In the genomic region with DNA sequence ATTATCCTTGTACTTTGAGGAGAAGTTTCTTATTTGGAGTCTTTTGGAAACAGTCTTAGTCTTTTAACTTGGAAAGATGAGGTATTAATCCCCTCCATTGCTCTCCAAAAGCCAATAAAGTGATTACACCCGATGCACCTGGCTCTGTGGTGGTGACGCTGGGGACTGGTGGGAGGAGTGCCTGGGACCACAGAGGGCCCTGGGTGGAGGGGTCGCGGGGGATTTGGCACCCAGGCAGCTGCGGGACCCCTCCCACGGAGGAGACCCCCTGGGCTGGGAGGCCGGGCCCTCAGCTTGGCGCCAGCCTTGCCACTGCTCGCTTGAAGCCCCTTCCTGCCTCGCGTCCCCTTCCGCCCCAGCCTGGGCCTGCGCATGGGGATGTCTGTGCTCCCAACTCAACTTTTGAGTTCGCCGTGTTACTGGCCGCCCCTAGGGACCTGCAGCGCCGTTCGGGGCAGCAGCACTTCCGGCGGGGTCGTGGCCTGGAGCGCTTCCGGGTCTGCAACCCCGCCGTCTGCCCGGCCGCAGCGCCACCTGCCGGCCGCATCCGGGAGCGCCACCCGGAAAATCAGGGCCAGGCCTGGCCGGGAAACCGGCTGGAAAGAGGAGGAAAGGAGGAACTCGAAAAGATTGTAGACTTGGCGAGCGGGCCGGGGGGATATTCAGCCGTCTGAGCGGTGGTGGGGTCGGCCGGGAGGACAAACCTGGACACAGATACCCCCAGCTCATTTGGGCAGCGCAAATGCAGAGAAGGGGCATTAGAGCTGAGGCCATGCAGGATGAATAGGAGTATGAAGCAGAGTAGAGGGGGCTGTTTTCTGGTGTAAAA, we compare ENCODE assay signal across 1 cellular context.
A peak's percentile ranks its signal among the peaks of the same experiment; 100 is the strongest.
TF ChIP-seq lines count a peak whose summit lies in the region.

No MANE protein-coding gene starts in this region.

TF ChIP-seq in GM12878, 131 proteins besides CTCF, POLR2A, EP300 and RAD21 (continued from another document and continues in another):
- TF ChIP-seq BCLAF1 (IDR thresholded peaks at IDR 0.05) (no peak), KLF5 (IDR thresholded peaks at IDR 0.05; ENCODE audit: partially characterized antibody) (no peak), YBX1 (IDR thresholded peaks at IDR 0.05) (no peak), NR2F1 (conservative IDR thresholded peaks at IDR 0.05) (peak; percentile 80; the same call in 1 of the 2 replicates), BMI1 (IDR thresholded peaks at IDR 0.05; ENCODE audit: borderline replicate concordance) (no peak), RB1 (IDR thresholded peaks at IDR 0.05; ENCODE audit: borderline replicate concordance) (0 out of 2 replicates have a peak, but pooled peaks have one; percentile 88), HDGF (IDR thresholded peaks at IDR 0.05) (peak; percentile 86), SREBF1 (IDR thresholded peaks at IDR 0.05; ENCODE audit: low read length) (peak; percentile 21; the same call in 1 of the 2 replicates), IRF3 (IDR thresholded peaks at IDR 0.05) (no peak), ESRRA (IDR thresholded peaks at IDR 0.05; ENCODE audit: low read length) (no peak), BCL11A (IDR thresholded peaks at IDR 0.05; ENCODE audit: low read depth, low read length) (no peak), TCF7 (IDR thresholded peaks at IDR 0.05; ENCODE audit: borderline replicate concordance) (no peak), BHLHE40 (IDR thresholded peaks at IDR 0.05; ENCODE audit: borderline replicate concordance in 1 of 2, low read depth in 2 of 2, low read length in 1 of 2) (peak; percentile 53 to 73; a peak in 3 of 4 replicates), DPF2 (IDR thresholded peaks at IDR 0.05) (peak; percentile 65), MTA2 (IDR thresholded peaks at IDR 0.05; ENCODE audit: low read depth) (peak; percentile 48; the same call in 1 of the 2 replicates), ZNF622 (IDR thresholded peaks at IDR 0.05) (no peak), ASH2L (IDR thresholded peaks at IDR 0.05; ENCODE audit: borderline replicate concordance, low read depth) (no peak), NR2C1 (IDR thresholded peaks at IDR 0.05) (peak; percentile 97), ZBED1 (IDR thresholded peaks at IDR 0.05; ENCODE audit: borderline replicate concordance) (peak; percentile 80; the same call in 1 of the 2 replicates), IKZF1 (conservative IDR thresholded peaks at IDR 0.05) (peak; percentile 91), SMAD5 (IDR thresholded peaks at IDR 0.05; ENCODE audit: low read depth) (no peak), RUNX3 (IDR thresholded peaks at IDR 0.05; ENCODE audit: low read length) (peak; percentile 62), CREB1 (IDR thresholded peaks at IDR 0.05; ENCODE audit: low read depth) (no peak; the same call in 1 of the 2 replicates), RBBP5 (conservative IDR thresholded peaks at IDR 0.05) (no peak), TCF12 (IDR thresholded peaks at IDR 0.05; ENCODE audit: low read depth, low read length) (peak; percentile 58; the same call in 1 of the 2 replicates), ZBTB33 (IDR thresholded peaks at IDR 0.05) (no peak), ZNF592 (IDR thresholded peaks at IDR 0.05) (peak; percentile 49; the same call in 1 of the 2 replicates)
- TF ChIP-seq, protein P1, sequence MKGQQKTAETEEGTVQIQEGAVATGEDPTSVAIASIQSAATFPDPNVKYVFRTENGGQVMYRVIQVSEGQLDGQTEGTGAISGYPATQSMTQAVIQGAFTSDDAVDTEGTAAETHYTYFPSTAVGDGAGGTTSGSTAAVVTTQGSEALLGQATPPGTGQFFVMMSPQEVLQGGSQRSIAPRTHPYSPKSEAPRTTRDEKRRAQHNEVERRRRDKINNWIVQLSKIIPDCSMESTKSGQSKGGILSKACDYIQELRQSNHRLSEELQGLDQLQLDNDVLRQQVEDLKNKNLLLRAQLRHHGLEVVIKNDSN (IDR thresholded peaks at IDR 0.05; ENCODE audit: borderline replicate concordance, extremely low read length, insufficient read depth, low read depth, low read length): no peak
- TF ChIP-seq, protein P2, sequence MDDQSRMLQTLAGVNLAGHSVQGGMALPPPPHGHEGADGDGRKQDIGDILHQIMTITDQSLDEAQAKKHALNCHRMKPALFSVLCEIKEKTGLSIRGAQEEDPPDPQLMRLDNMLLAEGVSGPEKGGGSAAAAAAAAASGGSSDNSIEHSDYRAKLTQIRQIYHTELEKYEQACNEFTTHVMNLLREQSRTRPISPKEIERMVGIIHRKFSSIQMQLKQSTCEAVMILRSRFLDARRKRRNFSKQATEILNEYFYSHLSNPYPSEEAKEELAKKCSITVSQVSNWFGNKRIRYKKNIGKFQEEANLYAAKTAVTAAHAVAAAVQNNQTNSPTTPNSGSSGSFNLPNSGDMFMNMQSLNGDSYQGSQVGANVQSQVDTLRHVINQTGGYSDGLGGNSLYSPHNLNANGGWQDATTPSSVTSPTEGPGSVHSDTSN (IDR thresholded peaks at IDR 0.05; ENCODE audit: insufficient replicate concordance, low read depth, low read length): no peak
- TF ChIP-seq, protein P3, sequence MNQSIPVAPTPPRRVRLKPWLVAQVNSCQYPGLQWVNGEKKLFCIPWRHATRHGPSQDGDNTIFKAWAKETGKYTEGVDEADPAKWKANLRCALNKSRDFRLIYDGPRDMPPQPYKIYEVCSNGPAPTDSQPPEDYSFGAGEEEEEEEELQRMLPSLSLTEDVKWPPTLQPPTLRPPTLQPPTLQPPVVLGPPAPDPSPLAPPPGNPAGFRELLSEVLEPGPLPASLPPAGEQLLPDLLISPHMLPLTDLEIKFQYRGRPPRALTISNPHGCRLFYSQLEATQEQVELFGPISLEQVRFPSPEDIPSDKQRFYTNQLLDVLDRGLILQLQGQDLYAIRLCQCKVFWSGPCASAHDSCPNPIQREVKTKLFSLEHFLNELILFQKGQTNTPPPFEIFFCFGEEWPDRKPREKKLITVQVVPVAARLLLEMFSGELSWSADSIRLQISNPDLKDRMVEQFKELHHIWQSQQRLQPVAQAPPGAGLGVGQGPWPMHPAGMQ (IDR thresholded peaks at IDR 0.05; ENCODE audit: borderline replicate concordance): no peak
- TF ChIP-seq, protein P4, sequence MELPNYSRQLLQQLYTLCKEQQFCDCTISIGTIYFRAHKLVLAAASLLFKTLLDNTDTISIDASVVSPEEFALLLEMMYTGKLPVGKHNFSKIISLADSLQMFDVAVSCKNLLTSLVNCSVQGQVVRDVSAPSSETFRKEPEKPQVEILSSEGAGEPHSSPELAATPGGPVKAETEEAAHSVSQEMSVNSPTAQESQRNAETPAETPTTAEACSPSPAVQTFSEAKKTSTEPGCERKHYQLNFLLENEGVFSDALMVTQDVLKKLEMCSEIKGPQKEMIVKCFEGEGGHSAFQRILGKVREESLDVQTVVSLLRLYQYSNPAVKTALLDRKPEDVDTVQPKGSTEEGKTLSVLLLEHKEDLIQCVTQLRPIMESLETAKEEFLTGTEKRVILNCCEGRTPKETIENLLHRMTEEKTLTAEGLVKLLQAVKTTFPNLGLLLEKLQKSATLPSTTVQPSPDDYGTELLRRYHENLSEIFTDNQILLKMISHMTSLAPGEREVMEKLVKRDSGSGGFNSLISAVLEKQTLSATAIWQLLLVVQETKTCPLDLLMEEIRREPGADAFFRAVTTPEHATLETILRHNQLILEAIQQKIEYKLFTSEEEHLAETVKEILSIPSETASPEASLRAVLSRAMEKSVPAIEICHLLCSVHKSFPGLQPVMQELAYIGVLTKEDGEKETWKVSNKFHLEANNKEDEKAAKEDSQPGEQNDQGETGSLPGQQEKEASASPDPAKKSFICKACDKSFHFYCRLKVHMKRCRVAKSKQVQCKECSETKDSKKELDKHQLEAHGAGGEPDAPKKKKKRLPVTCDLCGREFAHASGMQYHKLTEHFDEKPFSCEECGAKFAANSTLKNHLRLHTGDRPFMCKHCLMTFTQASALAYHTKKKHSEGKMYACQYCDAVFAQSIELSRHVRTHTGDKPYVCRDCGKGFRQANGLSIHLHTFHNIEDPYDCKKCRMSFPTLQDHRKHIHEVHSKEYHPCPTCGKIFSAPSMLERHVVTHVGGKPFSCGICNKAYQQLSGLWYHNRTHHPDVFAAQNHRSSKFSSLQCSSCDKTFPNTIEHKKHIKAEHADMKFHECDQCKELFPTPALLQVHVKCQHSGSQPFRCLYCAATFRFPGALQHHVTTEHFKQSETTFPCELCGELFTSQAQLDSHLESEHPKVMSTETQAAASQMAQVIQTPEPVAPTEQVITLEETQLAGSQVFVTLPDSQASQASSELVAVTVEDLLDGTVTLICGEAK (IDR thresholded peaks at IDR 0.05; ENCODE audit: borderline replicate concordance): peak; percentile 91
